17 cellular contexts compared by ENCODE assay signal in genomic region chrX:11754958-11755645, GRCh38. TPM values are rescaled to one million over a fixed set of nuclear protein-coding genes. Genes with fewer than 3 reads are reported as not detected.
DNase-seq lines count a peak whose midpoint lies in the region; ATAC-seq, FAIRE-seq and TF ChIP-seq lines count a peak whose summit lies in the region.
"Had no signal": no experiment of that assay in that cellular context is flagged by ENCODE, and none has a peak within 500 bp of the region (broad histone marks: within the 10 kb centered on the region; RNA-seq: fewer than 3 reads in every experiment).

No MANE protein-coding gene starts in this region.

- no peak overlapping the region for H3K9ac ChIP-seq in PC-3 (ENCODE audit: low read length)
- H3K9ac ChIP-seq: BLaER1 treated with 17β-estradiol and CSF1 and Interleukin-3, amounts not matched to agents 10 nM and 100 nM had no signal

- no peaks in the 10 kb centered on the region for H3K9me2 ChIP-seq in PC-3 (replicated peaks; ENCODE audit: low read length)

- ATAC-seq in PC-3, result no peak
- ATAC-seq in GM18907 (IDR thresholded peaks at IDR 0.05; ENCODE audit: unreplicated experiment), result no peak

- H3K27me3 ChIP-seq in PC-3 (ENCODE audit: low read length), result no peaks in the 10 kb centered on the region
- H3K27me3 ChIP-seq: Peyer's patch had no signal

- DNase-seq in MV-4-11 (lab: John Stamatoyannopoulos, UW) (peak; percentile 3), NCI-H345 (lab: John Stamatoyannopoulos, UW) (peak; percentile 50), PC-3 (no peak), glutamatergic neuron (no peak), GM19239 (ENCODE audit: insufficient read length, low spot score) (no peak), AG20443 (ENCODE audit: low spot score) (no peak)
- DNase-seq: Kasumi-1, NCI-H1417 treated with DMSO at 0.1 percent for 48 hours, NCI-H526 treated with DMSO at 0.1 percent for 48 hours, Peyer's patch, Right ventricle myocardium superior, T-helper 2 cell had no signal

- TF ChIP-seq CTCF in C4-2B (conservative IDR thresholded peaks at IDR 0.05), result no peak
- TF ChIP-seq CTCF in PC-3 (conservative IDR thresholded peaks at IDR 0.05; ENCODE audit: low read depth, low read length), result no peak
- no peak for TF ChIP-seq CTCF in glutamatergic neuron (IDR thresholded peaks at IDR 0.05; ENCODE audit: partially characterized antibody, unreplicated experiment)

- H4K20me1 ChIP-seq in PC-3 (ENCODE audit: low read length), result no peaks in the 10 kb centered on the region
- H4K20me1 ChIP-seq: BLaER1 treated with 17β-estradiol and CSF1 and Interleukin-3, amounts not matched to agents 10 nM and 100 nM had no signal

- peaks cover 49% of the 10 kb centered on the region for H3K4me1 ChIP-seq in PC-3 (ENCODE audit: insufficient read depth, low read length)
- H3K4me1 ChIP-seq: Peyer's patch had no signal

- POLR2A ChIA-PET in PC-3 (lab: Charles Lee; ENCODE audit: unreplicated experiment), result no interaction called here

- H3K36me3 ChIP-seq in PC-3 (ENCODE audit: low read depth, low read length), result no peaks in the 10 kb centered on the region
- H3K36me3 ChIP-seq: BLaER1 treated with 17β-estradiol and CSF1 and Interleukin-3, amounts not matched to agents 10 nM and 100 nM; HAP-1; Peyer's patch had no signal

- CTCF ChIA-PET in PC-3 (lab: Charles Lee), result no interaction called here

- H3K4me1 Mint-ChIP-seq in glutamatergic neuron (ENCODE audit: low read depth, unreplicated experiment), result no peaks in the 10 kb centered on the region

- intact Hi-C loops in PC-3 (cut with micrococcal nuclease), result loop anchor here (5.0 kb wide), 3 partner anchors 68 to 293 kb away; no protein-coding TSS in a partner anchor

- peaks cover 8% of the 10 kb centered on the region for H3K79me2 ChIP-seq in PC-3 (ENCODE audit: low read length)

- peaks cover 2% of the 10 kb centered on the region for H3K9me3 Mint-ChIP-seq in glutamatergic neuron (ENCODE audit: unreplicated experiment)

- no peaks in the 10 kb centered on the region for H3K9me3 ChIP-seq in PC-3 (ENCODE audit: low read length)
- H3K9me3 ChIP-seq: Caco-2, HAP-1, Peyer's patch had no signal

- no peak overlapping the region for H2AFZ ChIP-seq in PC-3 (ENCODE audit: low read length)

- BruUV-seq in PC-3 (replicated peaks; lab: Mats Ljungman, UMichigan), result TSS peak; percentile 52

- peaks cover 13% of the 10 kb centered on the region for H3F3A ChIP-seq in PC-3 (ENCODE audit: low read length, unreplicated experiment)

- FAIRE-seq in GM19239 (lab: Jason Lieb, UNC), result no peak

- no peaks in the 10 kb centered on the region for H3K36me3 Mint-ChIP-seq in glutamatergic neuron (ENCODE audit: unreplicated experiment)

- H3K4me3 ChIP-seq in PC-3 (ENCODE audit: low read length), result no peak overlapping the region
- H3K4me3 ChIP-seq: BLaER1 treated with 17β-estradiol and CSF1 and Interleukin-3, amounts not matched to agents 10 nM and 100 nM; HAP-1; Peyer's patch had no signal

- no peak overlapping the region for H3K27ac Mint-ChIP-seq in glutamatergic neuron (ENCODE audit: unreplicated experiment)

- no peak overlapping the region for H3K4me3 Mint-ChIP-seq in glutamatergic neuron (ENCODE audit: unreplicated experiment)

- peaks cover 6% of the 10 kb centered on the region for H3K27me3 Mint-ChIP-seq in glutamatergic neuron (ENCODE audit: unreplicated experiment)

- peak overlapping the region; percentile 38; the same call in 1 of the 2 replicates for H3K4me2 ChIP-seq in PC-3 (ENCODE audit: low read length)
- H3K4me2 ChIP-seq: BLaER1 treated with 17β-estradiol and CSF1 and Interleukin-3, amounts not matched to agents 10 nM and 100 nM had no signal

- H3K27ac ChIP-seq in C4-2B (peak overlapping the region; percentile 19), PC-3 (ENCODE audit: low read length) (peak overlapping the region; percentile 62)
- H3K27ac ChIP-seq: BLaER1 treated with 17β-estradiol and CSF1 and Interleukin-3, amounts not matched to agents 10 nM and 100 nM; Peyer's patch had no signal

RNA-seq across cellular contexts. Expression of gene MSL3, which starts 2.9 kb away (rescaled TPM):
- total RNA-seq in PC-3 (2014; rRNA removed) (28.6 and 30.3 TPM in 2 replicates), glutamatergic neuron (ENCODE audit: unreplicated experiment) (25.5 TPM)

Comparison
In these comparisons a context has a peak if more than half of its experiments do, and no peak if none do; other contexts are left out.
1. DNase-seq: peak in MV-4-11 (single experiment) and NCI-H345 (single experiment); none in PC-3 (single experiment), glutamatergic neuron (single experiment), GM19239 (single experiment) and AG20443 (single experiment).